In genomic region chr2:128324008-128324896, GRCh38 we compare ENCODE assay signal across 11 cellular contexts. TPM values are rescaled to one million over a fixed set of nuclear protein-coding genes. Genes with fewer than 3 reads are reported as not detected.
A peak's percentile ranks its signal among the peaks of the same experiment; 100 is the strongest.
DNase-seq lines count a peak whose midpoint lies in the region; ATAC-seq, FAIRE-seq and TF ChIP-seq lines count a peak whose summit lies in the region.
"Had no signal": no experiment of that assay in that cellular context is flagged by ENCODE, and none has a peak within 500 bp of the region (broad histone marks: within the 10 kb centered on the region; RNA-seq: fewer than 3 reads in every experiment).

No MANE protein-coding gene starts in this region.

- H3K27ac ChIP-seq in VCaP: peak overlapping the region; percentile 70
- H3K27ac ChIP-seq in HepG2 (ENCODE audit: extremely low read length, insufficient read depth, low read length): no peak overlapping the region
- peak overlapping the region; percentile 76 for H3K27ac ChIP-seq in stomach smooth muscle (ENCODE audit: low read length)

- no peaks in the 10 kb centered on the region for H3K36me3 Mint-ChIP-seq in activated T-cell treated with anti-CD3 and anti-CD28 coated beads, Interleukin-2, amount 50 U/mL, for 24 hours (ENCODE audit: low read depth)

- H3K4me3 ChIP-seq in HepG2 (replicated peaks in 1 of 3; ENCODE audit: insufficient read depth in 1 of 3, low read depth in 2 of 3, low read length in 3 of 3): no peak overlapping the region
- H3K4me3 ChIP-seq in stomach smooth muscle (ENCODE audit: low read length in 2 of 2): no peak overlapping the region

- H3K4me1 ChIP-seq in HepG2 (ENCODE audit: insufficient read depth, low read length): peaks cover 60% of the 10 kb centered on the region
- H3K4me1 ChIP-seq in stomach smooth muscle (ENCODE audit: control insufficient read depth, insufficient read depth, low read length): peaks cover 44% of the 10 kb centered on the region

- no peak for ATAC-seq in HepG2
- no peak for ATAC-seq in HG03457 (IDR thresholded peaks at IDR 0.05; ENCODE audit: unreplicated experiment)

- intact Hi-C loops in HepG2 (cut with micrococcal nuclease; ENCODE audit: unreplicated experiment): loop anchor here (5.0 kb wide), 3 partner anchors 63 to 433 kb away; no protein-coding TSS in a partner anchor

- H3K79me2 ChIP-seq in HepG2 (ENCODE audit: insufficient read depth, low read length): no peaks in the 10 kb centered on the region

- H2AFZ ChIP-seq in HepG2 (ENCODE audit: low read length): no peak overlapping the region

- no peak overlapping the region for H3K27ac Mint-ChIP-seq in activated T-cell treated with anti-CD3 and anti-CD28 coated beads, Interleukin-2, amount 50 U/mL, for 24 hours

- no peak overlapping the region for H3K4me3 Mint-ChIP-seq in activated T-cell treated with anti-CD3 and anti-CD28 coated beads, Interleukin-2, amount 50 U/mL, for 24 hours

- H3K27me3 ChIP-seq in HepG2 (ENCODE audit: control insufficient read depth in 1 of 2, insufficient read depth in 2 of 2, low read length in 2 of 2): no peaks in the 10 kb centered on the region
- H3K27me3 ChIP-seq in stomach smooth muscle (ENCODE audit: control insufficient read depth in 1 of 2, insufficient read depth in 2 of 2, low read length in 2 of 2): no peaks in the 10 kb centered on the region

- CTCF ChIA-PET in HepG2 (lab: Yijun Ruan, JAX; ENCODE audit: low intra/inter-chr PET ratio, low total read pairs): no interaction called here

- POLR2A ChIA-PET in HepG2 (lab: Yijun Ruan, JAX): interaction anchor here (0.9 to 1.4 kb wide), 2 partner anchors 18 to 154 kb away, joined by 3 read pairs; no protein-coding TSS in a partner anchor

- H3K9me3 Mint-ChIP-seq in activated T-cell treated with anti-CD3 and anti-CD28 coated beads, Interleukin-2, amount 50 U/mL, for 24 hours: no peaks in the 10 kb centered on the region

- H3K36me3 ChIP-seq in HepG2 (replicated peaks in 1 of 2; ENCODE audit: control insufficient read depth in 1 of 2, insufficient read depth in 2 of 2, low read length in 2 of 2) (no peaks in the 10 kb centered on the region), stomach smooth muscle (ENCODE audit: control insufficient read depth in 2 of 2, insufficient read depth in 2 of 2, low read length in 2 of 2) (no peaks in the 10 kb centered on the region)

- TF ChIP-seq EP300 in HepG2 (IDR thresholded peaks at IDR 0.05; ENCODE audit: low read depth in 2 of 2, low read length in 2 of 2) (no peak), HepG2 (CRISPR knock-in tag; IDR thresholded peaks at IDR 0.05; ENCODE audit: borderline replicate concordance) (no peak)

- H4K20me1 ChIP-seq in HepG2 (ENCODE audit: insufficient read depth, low read length): no peaks in the 10 kb centered on the region

- WGBS in HepG2 (ENCODE audit: low lambda C conversion rate): 82% methylated on average over 6 of the region's 11 CpGs

- H3K27me3 Mint-ChIP-seq in activated T-cell treated with anti-CD3 and anti-CD28 coated beads, Interleukin-2, amount 50 U/mL, for 24 hours: peaks cover 4% of the 10 kb centered on the region

- no peak overlapping the region for H3K9ac ChIP-seq in HepG2 (ENCODE audit: insufficient read depth, low read depth, low read length)
- peak overlapping the region in 1 of 2 donors; percentile 13 for H3K9ac ChIP-seq in stomach smooth muscle (ENCODE audit: low read length in 2 of 2)

- TF ChIP-seq POLR2A in HepG2 (IDR thresholded peaks at IDR 0.05; ENCODE audit: insufficient read depth in 1 of 2, low read depth in 2 of 2, low read length in 2 of 2): no peak

- FAIRE-seq in HepG2 (lab: Jason Lieb, UNC): no peak
- FAIRE-seq: small intestine had no signal

- no peak for TF ChIP-seq RAD21 in HepG2 (CRISPR knock-in tag; IDR thresholded peaks at IDR 0.05)

- no peaks in the 10 kb centered on the region for H3K9me3 ChIP-seq in HepG2 (ENCODE audit: low read length)
- no peaks in the 10 kb centered on the region for H3K9me3 ChIP-seq in stomach smooth muscle (ENCODE audit: control insufficient read depth in 2 of 2, low read length in 2 of 2)

- H3K4me2 ChIP-seq in HepG2 (ENCODE audit: low read depth, low read length): 0 out of 2 replicates have a peak overlapping the region, but pooled peaks have one; percentile 1

- BruUV-seq in HepG2 (replicated peaks; lab: Mats Ljungman, UMichigan): no TSS peak

- TF ChIP-seq CTCF in VCaP (conservative IDR thresholded peaks at IDR 0.05): no peak
- no peak; the same call in 1 of the 2 replicates for TF ChIP-seq CTCF in HepG2 (CRISPR knock-in tag; IDR thresholded peaks at IDR 0.05)

- peak; percentile 28 for DNase-seq in activated T-cell treated with anti-CD3 and anti-CD28 coated beads, Interleukin-2, amount 50 U/mL, for 24 hours
- DNase-seq in activated T-cell treated with anti-CD3 and anti-CD28 coated beads for 4 hours (no peak), HepG2 (ENCODE audit: low spot score) (no peak), T1000 (lab: John Stamatoyannopoulos, UW) (no peak)
- DNase-seq in activated naive CD4-positive, alpha-beta T cell (lab: John Stamatoyannopoulos, UW): no peak
- DNase-seq: activated naive CD4-positive, alpha-beta T cell treated with anti-CD3 and anti-CD28 coated beads, Interleukin-2, amount 50 U/mL, for 16 hours; NCI-H187 treated with DMSO at 0.1 percent for 48 hours; small intestine had no signal

- in situ Hi-C loops in HepG2 (cut with HindIII; ENCODE audit: extremely low pct_ligation_motif_present, low pct_unique_long_range_greater_than_20kb): no loop called here

- peaks cover 9% of the 10 kb centered on the region for H3K4me1 Mint-ChIP-seq in activated T-cell treated with anti-CD3 and anti-CD28 coated beads, Interleukin-2, amount 50 U/mL, for 24 hours (ENCODE audit: low read depth)

TF ChIP-seq in HepG2, 621 proteins besides CTCF, POLR2A, EP300 and RAD21 (continues in another document):
- TF ChIP-seq ZFP36 (IDR thresholded peaks at IDR 0.05; ENCODE audit: borderline replicate concordance, low read depth, low read length, partially characterized antibody) (no peak), ESRRA (CRISPR knock-in tag; IDR thresholded peaks at IDR 0.05; ENCODE audit: low read depth) (no peak), ZBTB33 (CRISPR knock-in tag; IDR thresholded peaks at IDR 0.05) (0 out of 2 replicates have a peak, but pooled peaks have one; percentile 39), TAF1 (CRISPR knock-in tag; IDR thresholded peaks at IDR 0.05) (no peak), ZNF354B (CRISPR knock-in tag; IDR thresholded peaks at IDR 0.05) (no peak), RCOR2 (CRISPR knock-in tag; IDR thresholded peaks at IDR 0.05) (peak; percentile 39; the same call in 1 of the 2 replicates), AGO2 (optimal IDR thresholded peaks at IDR 0.05; ENCODE audit: low read depth, low read length) (peak; percentile 43), RXRA (CRISPR knock-in tag; IDR thresholded peaks at IDR 0.05) (0 out of 2 replicates have a peak, but pooled peaks have one; percentile 19), ZNF883 (CRISPR knock-in tag; IDR thresholded peaks at IDR 0.05; ENCODE audit: not compliant biosample characterization) (peak; percentile 86), ZNF235 (CRISPR knock-in tag; IDR thresholded peaks at IDR 0.05; ENCODE audit: borderline replicate concordance) (no peak), ZMYM3 (CRISPR knock-in tag; IDR thresholded peaks at IDR 0.05) (0 out of 2 replicates have a peak, but pooled peaks have one; percentile 39), ZNF598 (CRISPR knock-in tag; IDR thresholded peaks at IDR 0.05; ENCODE audit: borderline replicate concordance) (peak; percentile 59; the same call in 1 of the 2 replicates), ZNF768 (CRISPR knock-in tag; IDR thresholded peaks at IDR 0.05) (peak; percentile 93)

RNA-seq across cellular contexts. Expression of gene HS6ST1, which starts 5.6 kb away (rescaled TPM):
- 68.4 and 84.6 TPM in 2 replicates for total RNA-seq in HepG2 (2016; rRNA removed; fragmentation: Illumina TruSeq; extraction: Trizol)
- 8.0 TPM in 2 replicates for total RNA-seq in HepG2 (2016; cell fraction: cytosol; rRNA removed; fragmentation: Illumina TruSeq; extraction: Trizol; ENCODE audit: low read depth)
- 60.2 and 86.4 TPM in 2 replicates for total RNA-seq in HepG2 (2016; cell fraction: insoluble cytoplasmic fraction; rRNA removed; fragmentation: Illumina TruSeq; extraction: Trizol)
- 38.4 and 40.3 TPM in 2 replicates for total RNA-seq in HepG2 (2016; cell fraction: membrane; rRNA removed; fragmentation: Illumina TruSeq; extraction: Trizol)
- total RNA-seq in HepG2 (2016; cell fraction: nucleus; rRNA removed; fragmentation: Illumina TruSeq; extraction: Trizol): 59.1 and 66.3 TPM in 2 replicates
- polyA plus RNA-seq in HepG2 (2011; rRNA removed): 34.5 and 42.2 TPM in 2 replicates
- polyA plus RNA-seq in HepG2 (2011; cell fraction: cytosol; rRNA removed): 35.2 and 53.7 TPM in 2 replicates
- 38.8 and 44.3 TPM in 2 replicates for polyA plus RNA-seq in HepG2 (2011; cell fraction: nucleus; rRNA removed)
- 50.2 and 79.5 TPM in 2 replicates for polyA plus RNA-seq in HepG2 (2012)
- polyA plus RNA-seq in HepG2 (2016; cell fraction: cytosol; fragmentation: Illumina TruSeq; extraction: Trizol; ENCODE audit: low read depth): 5.2 and 5.6 TPM in 2 replicates
- polyA plus RNA-seq in HepG2 (2016; cell fraction: insoluble cytoplasmic fraction; fragmentation: Illumina TruSeq; extraction: Trizol; ENCODE audit: low read depth): 70.3 and 83.1 TPM in 2 replicates
- 24.6 and 27.0 TPM in 2 replicates for polyA plus RNA-seq in HepG2 (2016; cell fraction: membrane; fragmentation: Illumina TruSeq; extraction: Trizol; ENCODE audit: low read depth)
- polyA plus RNA-seq in HepG2 (2016; cell fraction: nucleus; fragmentation: Illumina TruSeq; extraction: Trizol; ENCODE audit: insufficient read depth, low read depth): 106 and 113 TPM in 2 replicates
- 7.6 and 148 TPM in 2 replicates for polyA minus RNA-seq in HepG2 (2011; rRNA and poly(A)+ RNA removed; ENCODE audit: low replicate concordance)
- 47.4 and 52.3 TPM in 2 replicates for polyA minus RNA-seq in HepG2 (2011; cell fraction: cytosol; rRNA and poly(A)+ RNA removed)
- polyA minus RNA-seq in HepG2 (2011; cell fraction: nucleus; rRNA and poly(A)+ RNA removed): 39.0 and 60.8 TPM in 2 replicates
